21 cellular contexts compared by ENCODE assay signal in genomic region chr5:176570044-176570443, GRCh38. TPM values are rescaled to one million over a fixed set of nuclear protein-coding genes. Genes with fewer than 3 reads are reported as not detected.
A peak's percentile ranks its signal among the peaks of the same experiment; 100 is the strongest.
DNase-seq lines count a peak whose midpoint lies in the region; ATAC-seq and TF ChIP-seq lines count a peak whose summit lies in the region.
"Had no signal": no experiment of that assay in that cellular context is flagged by ENCODE, and none has a peak within 500 bp of the region (broad histone marks: within the 10 kb centered on the region; RNA-seq: fewer than 3 reads in every experiment).

No MANE protein-coding gene starts in this region.

- H3K36me3 ChIP-seq in aorta (ENCODE audit: control insufficient read depth in 1 of 2, insufficient read depth in 2 of 2, low read length in 1 of 2) = no peaks in the 10 kb centered on the region

- H3K27me3 ChIP-seq in aorta (ENCODE audit: control insufficient read depth in 1 of 2, insufficient read depth in 2 of 2, low read length in 1 of 2) = no peaks in the 10 kb centered on the region

- DNase-seq in DMS 273 (lab: John Stamatoyannopoulos, UW; ENCODE audit: unreplicated experiment) (peak; percentile 38), DMS 273 treated with DMSO at 0.1 percent for 48 hours (lab: John Stamatoyannopoulos, UW) (no peak), SK-MEL-5 (ENCODE audit: low read depth, low spot score) (peak; percentile 25), epithelial cell of proximal tubule (ENCODE audit: low read depth) (no peak), retinal pigment epithelial cell (ENCODE audit: low read depth) (no peak), aorta (no peak), C1 segment of cervical spinal cord (lab: John Stamatoyannopoulos, UW) (no peak)
- DNase-seq in activated CD4-positive, alpha-beta T cell treated with anti-CD3 and anti-CD28 coated beads for 48 hours = no peak
- DNase-seq: 8988T; activated CD4-positive, alpha-beta T cell treated with anti-CD3 and anti-CD28 coated beads, Interleukin-2, amount 50 U/mL, for 1 hour; caudate nucleus; glutamatergic neuron; immature natural killer cell; NCI-H1048; NCI-H2081 treated with DMSO at 0.1 percent for 48 hours; NCI-H524 treated with DMSO at 0.1 percent for 48 hours; OCI-M1; psoas muscle; stimulated activated naive CD4-positive, alpha-beta T cell had no signal

- H3K4me1 ChIP-seq in aorta (ENCODE audit: control insufficient read depth in 1 of 2, insufficient read depth in 2 of 2, low read length in 2 of 2) = no peaks in the 10 kb centered on the region
- H3K4me1 ChIP-seq: psoas muscle had no signal

- TF ChIP-seq CTCF in epithelial cell of proximal tubule (conservative IDR thresholded peaks at IDR 0.05; ENCODE audit: low read depth, low read length) = peak; percentile 9
- TF ChIP-seq CTCF in retinal pigment epithelial cell (conservative IDR thresholded peaks at IDR 0.05; ENCODE audit: low read depth, low read length) = peak; percentile 22

- no peak overlapping the region for H3K27ac ChIP-seq in aorta (ENCODE audit: low read depth in 1 of 2, low read length in 2 of 2)
- H3K27ac ChIP-seq: psoas muscle, SK-N-MC had no signal

- 39 to 43% methylated on average over 6 of the region's 6 CpGs for WGBS in aorta, 2 donors

- no peak for ATAC-seq in aorta (ENCODE audit: low FRiP score)
- ATAC-seq: psoas muscle had no signal

- no peak overlapping the region for H3K4me3 ChIP-seq in epithelial cell of proximal tubule (ENCODE audit: low read depth, low read length)
- no peak overlapping the region for H3K4me3 ChIP-seq in retinal pigment epithelial cell (ENCODE audit: low read length)
- no peak overlapping the region for H3K4me3 ChIP-seq in aorta (ENCODE audit: low read length in 2 of 2)
- H3K4me3 ChIP-seq: psoas muscle, SK-N-MC had no signal

- in situ Hi-C loops in SK-MEL-5 (cut with HindIII; ENCODE audit: low pct_unique_long_range_greater_than_20kb, low sequenced_read_pairs) = no loop called here

- intact Hi-C loops in aorta (cut with DNase I) = no loop called here

- no peaks in the 10 kb centered on the region for H3K9me3 ChIP-seq in aorta (ENCODE audit: control insufficient read depth, low read length)
- H3K9me3 ChIP-seq: psoas muscle had no signal

RNA-seq across cellular contexts. Expression of gene CDHR2, which starts 20.9 kb away (rescaled TPM):
- not detected in 2 replicates for total RNA-seq in SK-MEL-5 (2014; rRNA removed; shearing (Covaris generic))
- polyA plus RNA-seq in SK-MEL-5 (2015; cell fraction: cytosol; rRNA removed) = 0.02 TPM in 1 of 2 replicates, not detected in the other
- not detected in 2 replicates for polyA plus RNA-seq in SK-MEL-5 (2015; cell fraction: nucleus; rRNA removed)
- total RNA-seq in epithelial cell of proximal tubule (not detected in 2 replicates), aorta (not detected)
- 10 to 100 TPM in 1 of 2 donors, under 1 TPM in 1; 0.08 to 21.5 TPM for polyA plus RNA-seq in aorta
- polyA plus RNA-seq: IgD-negative memory B cell, immature natural killer cell had no signal

RNA-seq across cellular contexts. Expression of gene RNF44, which starts 32.8 kb away (rescaled TPM):
- 7.7 and 7.8 TPM in 2 replicates for total RNA-seq in SK-MEL-5 (2014; rRNA removed; shearing (Covaris generic))
- 33.0 and 42.7 TPM in 2 replicates for polyA plus RNA-seq in SK-MEL-5 (2015; cell fraction: cytosol; rRNA removed)
- polyA plus RNA-seq in SK-MEL-5 (2015; cell fraction: nucleus; rRNA removed) = 115 and 140 TPM in 2 replicates
- total RNA-seq in epithelial cell of proximal tubule (10.9 and 17.1 TPM in 2 replicates), aorta (10 to 100 TPM; 23.2 to 40.6 TPM)
- 10 to 100 TPM in 1 of 2 donors, 1 to 10 TPM in 1; 8.5 to 13.4 TPM for polyA plus RNA-seq in aorta

RNA-seq across cellular contexts. Expression of gene GPRIN1, which starts 39.9 kb away (rescaled TPM):
- 4.1 and 5.0 TPM in 2 replicates for total RNA-seq in SK-MEL-5 (2014; rRNA removed; shearing (Covaris generic))
- polyA plus RNA-seq in SK-MEL-5 (2015; cell fraction: cytosol; rRNA removed) = 7.5 and 9.2 TPM in 2 replicates
- 2.4 and 6.7 TPM in 2 replicates for polyA plus RNA-seq in SK-MEL-5 (2015; cell fraction: nucleus; rRNA removed)
- total RNA-seq in epithelial cell of proximal tubule (34.0 and 40.2 TPM in 2 replicates), aorta (under 1 TPM; 0.81 to 0.87 TPM)
- polyA plus RNA-seq in aorta = under 1 TPM; 0.15 to 0.50 TPM

Comparison
In these comparisons a context has a peak if more than half of its experiments do, and no peak if none do; other contexts are left out.
1. DNase-seq: peak in DMS 273 (single experiment) and SK-MEL-5 (single experiment); none in DMS 273 treated with DMSO at 0.1 percent for 48 hours (single experiment), epithelial cell of proximal tubule (single experiment), retinal pigment epithelial cell (single experiment), aorta (0 of 2), activated CD4-positive, alpha-beta T cell treated with anti-CD3 and anti-CD28 coated beads for 48 hours (single experiment) and C1 segment of cervical spinal cord (0 of 14).